ENCODE assay signal across 20 cellular contexts in the genomic region with DNA sequence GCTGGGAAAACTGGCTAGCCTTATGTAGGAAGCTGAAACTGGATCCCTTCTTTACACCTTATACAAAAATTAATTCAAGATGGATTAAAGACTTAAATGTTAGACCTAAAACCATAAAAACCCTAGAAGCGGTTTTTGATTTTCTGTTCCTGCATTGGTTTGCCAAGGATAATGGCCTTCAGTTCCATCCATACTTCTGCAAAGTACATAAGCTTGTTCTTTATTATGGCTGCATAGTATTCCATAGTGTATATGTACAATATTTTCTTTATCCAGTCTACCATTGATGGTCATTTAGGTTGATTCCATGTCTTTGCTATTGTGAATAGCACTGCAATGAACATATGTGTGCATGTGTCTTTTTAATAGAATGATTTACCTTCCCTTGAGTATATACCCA. TPM values are rescaled to one million over a fixed set of nuclear protein-coding genes. Genes with fewer than 3 reads are reported as not detected.
"Had no signal": no experiment of that assay in that cellular context is flagged by ENCODE, and none has a peak within 500 bp of the region (broad histone marks: within the 10 kb centered on the region; RNA-seq: fewer than 3 reads in every experiment).

No MANE protein-coding gene starts in this region.

RNA-seq across cellular contexts. Expression of gene PF4, which starts 22.8 kb away (rescaled TPM):
- total RNA-seq: naive thymus-derived CD8-positive, alpha-beta T cell; natural killer cell treated with Interleukin-12 subunit alpha and Interleukin-12 subunit beta and Interleukin-15 and Interleukin-18, amount 100 ng/mL, for 72 hours; neural crest cell; occipital lobe; omental fat pad; osteocyte; pancreas; prostate gland; pulmonary artery endothelial cell; right cardiac atrium; smooth muscle cell had no signal
- polyA plus RNA-seq: naive thymus-derived CD4-positive, alpha-beta T cell; naive thymus-derived CD8-positive, alpha-beta T cell; neural cell; ovary had no signal

RNA-seq across cellular contexts. Expression of gene PPBP, which starts 28.9 kb away (rescaled TPM):
- total RNA-seq: naive thymus-derived CD8-positive, alpha-beta T cell; natural killer cell treated with Interleukin-12 subunit alpha and Interleukin-12 subunit beta and Interleukin-15 and Interleukin-18, amount 100 ng/mL, for 72 hours; neural crest cell; osteocyte; progenitor cell of endocrine pancreas; prostate gland; pulmonary artery endothelial cell; renal cortical epithelial cell; sigmoid colon; smooth muscle cell had no signal
- polyA plus RNA-seq: naive thymus-derived CD4-positive, alpha-beta T cell; neural cell; pancreas; psoas muscle; right cardiac atrium; small intestine; smooth muscle cell had no signal

RNA-seq across cellular contexts. Expression of gene CXCL5, which starts 39.4 kb away (rescaled TPM):
- total RNA-seq: naive thymus-derived CD8-positive, alpha-beta T cell; natural killer cell treated with Interleukin-12 subunit alpha and Interleukin-12 subunit beta and Interleukin-15 and Interleukin-18, amount 100 ng/mL, for 72 hours; right atrium auricular region; right cardiac atrium; sigmoid colon had no signal
- polyA plus RNA-seq: naive thymus-derived CD4-positive, alpha-beta T cell; naive thymus-derived CD8-positive, alpha-beta T cell; neural cell had no signal
